In the genomic region with DNA sequence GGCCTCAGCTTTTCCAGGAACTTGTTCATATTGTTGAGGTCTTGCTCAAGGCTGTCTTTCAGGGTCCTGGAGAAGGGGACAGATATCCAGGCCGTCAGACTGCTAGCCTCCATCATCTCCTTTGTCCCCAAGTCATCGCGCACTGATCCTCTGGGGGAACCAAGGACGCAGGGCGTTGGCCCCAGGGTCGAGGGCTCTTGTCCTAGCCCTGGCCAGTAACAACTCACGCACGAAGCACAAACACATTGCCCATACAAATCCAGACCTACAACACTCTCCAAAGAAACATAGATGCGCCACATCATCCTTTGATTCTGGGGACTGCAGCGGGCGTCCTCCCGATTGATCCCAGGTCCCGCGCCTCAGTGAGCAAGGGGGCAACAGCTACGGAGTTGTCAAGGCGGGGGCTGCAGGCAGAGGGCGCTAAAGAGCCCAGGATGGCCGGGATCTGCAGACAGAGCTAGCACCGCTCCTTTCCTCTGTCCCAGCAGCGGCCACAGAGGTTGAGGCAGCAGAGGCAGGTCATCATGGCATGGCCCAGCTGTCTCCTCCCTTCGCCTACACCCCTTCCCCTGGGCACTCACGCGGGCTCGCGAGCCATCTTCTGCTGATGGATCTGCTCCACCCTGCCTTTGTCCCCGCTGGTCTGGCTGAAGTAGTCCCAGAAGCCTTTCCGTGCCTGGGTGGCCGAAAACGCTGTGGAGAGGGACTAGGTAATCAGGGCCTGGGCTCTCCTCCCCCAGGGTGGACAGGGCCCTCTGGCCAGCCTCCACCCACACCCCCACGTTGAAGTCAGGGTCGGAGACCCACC, we compare ENCODE assay signal across 8 cellular contexts. TPM values are rescaled to one million over a fixed set of nuclear protein-coding genes. Genes with fewer than 3 reads are reported as not detected.
DNase-seq lines count a peak whose midpoint lies in the region; ATAC-seq and TF ChIP-seq lines count a peak whose summit lies in the region.

No MANE protein-coding gene starts in this region.

- no peaks in the 10 kb centered on the region for H3K9me3 Mint-ChIP-seq in osteocyte (ENCODE audit: unreplicated experiment)

- no peak overlapping the region for H3K4me3 Mint-ChIP-seq in osteocyte (ENCODE audit: unreplicated experiment)

- no peak for TF ChIP-seq POLR2A in testis (IDR thresholded peaks at IDR 0.05)

- H3K4me1 ChIP-seq in testis = peaks cover 11% of the 10 kb centered on the region

- H3K27ac ChIP-seq in testis = no peak overlapping the region

- H3K4me3 ChIP-seq in LNCaP clone FGC (ENCODE audit: low read depth, low read length) (no peak overlapping the region), testis (no peak overlapping the region)

- H3K27me3 ChIP-seq in testis = no peaks in the 10 kb centered on the region

- no peaks in the 10 kb centered on the region for H3K36me3 Mint-ChIP-seq in osteocyte (ENCODE audit: unreplicated experiment)

- H3K27ac Mint-ChIP-seq in osteocyte (ENCODE audit: unreplicated experiment) = no peak overlapping the region

- H3K27me3 Mint-ChIP-seq in osteocyte (ENCODE audit: unreplicated experiment) = no peaks in the 10 kb centered on the region

- TF ChIP-seq CTCF in LNCaP clone FGC (IDR thresholded peaks at IDR 0.05; ENCODE audit: control insufficient read depth, extremely low read depth, insufficient read depth) (peak; percentile 79), osteocyte (IDR thresholded peaks at IDR 0.05) (peak; percentile 94), testis (IDR thresholded peaks at IDR 0.05) (peak; percentile 90 to 93 (median 92))

- H3K9me3 ChIP-seq in testis = no peaks in the 10 kb centered on the region

- ATAC-seq in HG03139 (IDR thresholded peaks at IDR 0.05; ENCODE audit: unreplicated experiment) = no peak

- intact Hi-C loops in testis (cut with DNase I; ENCODE audit: low total_unique reads) = loop anchor here (5.0 kb wide), 1 partner anchor 316 kb away; no protein-coding TSS in a partner anchor

- peaks cover 16% of the 10 kb centered on the region for H3K4me1 Mint-ChIP-seq in osteocyte (ENCODE audit: unreplicated experiment)

- DNase-seq in EH (ENCODE audit: low read depth) (peak; percentile 71), LNCaP clone FGC (ENCODE audit: low read depth) (no peak), SK-N-DZ (ENCODE audit: low spot score) (peak; percentile 61), germinal center (ENCODE audit: low spot score) (peak; percentile 88), osteocyte (ENCODE audit: extremely low spot score, unreplicated experiment) (peak; percentile 93), testis (peak; percentile 89)
- peak; percentile 41 to 75 (median 64) for DNase-seq in activated naive CD4-positive, alpha-beta T cell (lab: John Stamatoyannopoulos, UW)

- WGBS in testis, 2 donors = 10 to 21% methylated on average over 15 to 31 of the region's 31 CpGs

- no peaks in the 10 kb centered on the region for H3K36me3 ChIP-seq in testis (ENCODE audit: low read depth, missing control alignments)

RNA-seq across cellular contexts. Expression of gene APOA5, which starts 0.5 kb away (rescaled TPM):
- polyA plus RNA-seq in SK-N-DZ (2014; cell fraction: cytosol; rRNA removed) = 0.44 TPM in 1 of 2 replicates, not detected in the other
- not detected in 2 replicates for polyA plus RNA-seq in SK-N-DZ (2014; cell fraction: nucleus; rRNA removed)
- total RNA-seq in osteocyte (not detected in 2 replicates), testis (under 1 TPM in 1 of 2 donors, not detected in 1; 0.24 TPM)
- polyA plus RNA-seq in testis (ENCODE audit: insufficient read depth, low read depth, low replicate concordance) = not detected

RNA-seq across cellular contexts. Expression of gene ZPR1, which starts 3.4 kb away (rescaled TPM):
- polyA plus RNA-seq in SK-N-DZ (2014; cell fraction: cytosol; rRNA removed) = 25.6 and 33.1 TPM in 2 replicates
- 18.4 and 27.2 TPM in 2 replicates for polyA plus RNA-seq in SK-N-DZ (2014; cell fraction: nucleus; rRNA removed)
- total RNA-seq in osteocyte (33.1 and 35.1 TPM in 2 replicates), testis (10 to 100 TPM; 44.4 to 68.0 TPM)
- polyA plus RNA-seq in testis (ENCODE audit: insufficient read depth, low read depth, low replicate concordance) = 138 TPM

RNA-seq across cellular contexts. Expression of gene BUD13, which starts 18.4 kb away (rescaled TPM):
- polyA plus RNA-seq in SK-N-DZ (2014; cell fraction: cytosol; rRNA removed) = 15.4 and 16.3 TPM in 2 replicates
- polyA plus RNA-seq in SK-N-DZ (2014; cell fraction: nucleus; rRNA removed) = 9.9 and 10.9 TPM in 2 replicates
- total RNA-seq in osteocyte (13.1 and 15.2 TPM in 2 replicates), testis (10 to 100 TPM; 25.9 to 32.0 TPM)
- 47.2 TPM for polyA plus RNA-seq in testis (ENCODE audit: insufficient read depth, low read depth, low replicate concordance)

RNA-seq across cellular contexts. Expression of gene APOA4, which starts 31.9 kb away (rescaled TPM):
- not detected in 2 replicates for polyA plus RNA-seq in SK-N-DZ (2014; cell fraction: cytosol; rRNA removed)
- polyA plus RNA-seq in SK-N-DZ (2014; cell fraction: nucleus; rRNA removed) = not detected in 2 replicates
- total RNA-seq in osteocyte = not detected in 2 replicates
- not detected for total RNA-seq in testis
- polyA plus RNA-seq in testis (ENCODE audit: insufficient read depth, low read depth, low replicate concordance) = not detected

RNA-seq across cellular contexts. Expression of gene APOC3, which starts 38.5 kb away (rescaled TPM):
- polyA plus RNA-seq in SK-N-DZ (2014; cell fraction: cytosol; rRNA removed) = not detected in 2 replicates
- polyA plus RNA-seq in SK-N-DZ (2014; cell fraction: nucleus; rRNA removed) = not detected in 2 replicates
- total RNA-seq in osteocyte (not detected in 2 replicates), testis (under 1 TPM in 1 of 2 donors, not detected in 1; 0.81 TPM)
- 4.0 TPM for polyA plus RNA-seq in testis (ENCODE audit: insufficient read depth, low read depth, low replicate concordance)
